23 cellular contexts compared by ENCODE assay signal in genomic region chr1:221622389-221622788, GRCh38.
"Had no signal": no experiment of that assay in that cellular context is flagged by ENCODE, and none has a peak within 500 bp of the region (broad histone marks: within the 10 kb centered on the region; RNA-seq: fewer than 3 reads in every experiment).

No MANE protein-coding gene starts in this region.

- H3K4me2 ChIP-seq: hepatocyte had no signal

- H3K27me3 ChIP-seq: dorsolateral prefrontal cortex, esophagus muscularis mucosa, foreskin keratinocyte, gastroesophageal sphincter, heart left ventricle, hepatocyte had no signal

- ATAC-seq: foreskin keratinocyte, gastroesophageal sphincter, heart left ventricle, left colon, lower lobe of right lung, mucosa of descending colon had no signal

- H3K9me3 ChIP-seq: esophagus muscularis mucosa, gastroesophageal sphincter, lower lobe of right lung, mucosa of descending colon had no signal

- FAIRE-seq: colon, endothelial cell of umbilical vein, frontal cortex, kidney had no signal

- H3K27ac ChIP-seq: coronary artery, dorsolateral prefrontal cortex, foreskin keratinocyte, gastroesophageal sphincter, heart left ventricle, hepatocyte, left ventricle myocardium inferior, lower lobe of right lung had no signal

- DNase-seq: dermis blood vessel endothelial cell; dorsolateral prefrontal cortex; effector CD4-positive, alpha-beta T cell; effector memory CD4-positive, alpha-beta T cell; foreskin keratinocyte; heart left ventricle; hypothalamus; immature natural killer cell; islet precursor cell; kidney; kidney glomerular epithelial cell; left colon; left ventricle myocardium inferior; lower lobe of right lung; mesenchymal stem cell; mucosa of descending colon had no signal

- H3K4me3 ChIP-seq: coronary artery, dorsolateral prefrontal cortex, esophagus muscularis mucosa, gastroesophageal sphincter, heart left ventricle, hepatocyte, left ventricle myocardium inferior, lower lobe of right lung, mucosa of descending colon had no signal

- H3K4me1 ChIP-seq: foreskin keratinocyte, heart left ventricle, left ventricle myocardium inferior, lower lobe of right lung had no signal

- H3K36me3 ChIP-seq: esophagus muscularis mucosa, gastroesophageal sphincter, heart left ventricle, left ventricle myocardium inferior, lower lobe of right lung had no signal
